ENCODE assay signal across 8 cellular contexts in the genomic region with DNA sequence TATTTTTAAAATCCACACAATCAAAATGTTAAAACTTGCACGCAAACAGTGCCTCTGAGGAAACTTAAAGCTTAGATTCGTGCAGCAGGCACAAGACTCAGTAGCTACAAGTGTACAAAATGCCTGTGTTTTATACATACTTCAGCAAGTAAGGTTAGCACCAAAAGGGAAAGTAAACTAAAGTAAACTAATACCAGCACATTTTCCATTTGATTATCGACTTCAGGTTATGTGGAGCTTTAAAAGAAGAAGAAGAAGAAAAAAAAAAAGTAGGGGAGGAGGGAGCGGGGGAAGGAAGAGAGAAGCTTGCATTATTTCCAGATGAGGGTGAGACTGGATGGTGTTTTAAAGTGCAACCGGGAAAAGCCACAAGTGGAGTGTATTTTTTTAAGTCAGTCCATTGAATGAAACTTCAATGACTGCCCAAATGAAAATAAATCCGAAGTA. TPM values are rescaled to one million over a fixed set of nuclear protein-coding genes. Genes with fewer than 3 reads are reported as not detected.
DNase-seq lines count a peak whose midpoint lies in the region; ATAC-seq and TF ChIP-seq lines count a peak whose summit lies in the region.

No MANE protein-coding gene starts in this region.

- CTCF ChIA-PET in T-cell (lab: Charles Lee) = interaction anchor here (0.6 to 3.9 kb wide), 26 partner anchors 7 to 847 kb away, joined by 3 to 117 read pairs (median 6); partner anchors contain the start of genes CENPK (in 1 of the 2), CWC27 (in 1 of the 2) and PPWD1 (in 1 of the 2)

- H3K4me2 ChIP-seq in fibroblast of lung (ENCODE audit: extremely low read depth, insufficient read depth, low read length) = peak overlapping the region; percentile 60

- intact Hi-C loops in CD14-positive monocyte (cut with micrococcal nuclease) = loop anchor here (5.0 to 10.0 kb wide), 3 partner anchors 378 to 670 kb away; no protein-coding TSS in a partner anchor

- peak overlapping the region; percentile 47 for H3K4me3 ChIP-seq in H7 (ENCODE audit: insufficient read depth, low read depth, low read length)
- H3K4me3 ChIP-seq in fibroblast of lung (replicated peaks in 1 of 4; ENCODE audit: control extremely low read depth in 1 of 4, insufficient read depth in 1 of 4, low read depth in 3 of 4, low read length in 4 of 4) = peak overlapping the region; percentile 41 to 84 (median 71)
- H3K4me3 ChIP-seq in neutrophil (ENCODE audit: low read depth in 1 of 2, low read length in 1 of 2) = peak overlapping the region; percentile 60 to 62

- H3K9ac ChIP-seq in fibroblast of lung (ENCODE audit: insufficient read depth, low read length) = peak overlapping the region; percentile 39

- H3K27ac Mint-ChIP-seq in CD14-positive monocyte (peak overlapping the region in 5 of 7 donors; percentile 38 to 85 (median 68)), T-cell (peak overlapping the region; percentile 90 to 95)

- peak; percentile 22 to 32 (median 30) for ATAC-seq in T-cell (replicated peaks in 1 of 4)
- no peak for ATAC-seq in GM19463 (IDR thresholded peaks at IDR 0.05; ENCODE audit: unreplicated experiment)
- ATAC-seq in HG03045 (IDR thresholded peaks at IDR 0.05; ENCODE audit: unreplicated experiment) = no peak

- peaks cover 7% of the 10 kb centered on the region for H3K4me1 Mint-ChIP-seq in CD14-positive monocyte
- peaks cover 10 to 18% (median 14%) of the 10 kb centered on the region in 3 donors for H3K4me1 Mint-ChIP-seq in T-cell

- peaks cover 4 to 9% (median 8%) of the 10 kb centered on the region in 3 donors for H3K27me3 Mint-ChIP-seq in CD14-positive monocyte (ENCODE audit: low read depth in 3 of 3)
- no peaks in the 10 kb centered on the region for H3K27me3 Mint-ChIP-seq in T-cell

- H3K4me3 Mint-ChIP-seq in CD14-positive monocyte (peak overlapping the region in 1 of 2 donors; percentile 95), T-cell (no peak overlapping the region)

- H3K27ac ChIP-seq in fibroblast of lung (ENCODE audit: insufficient read depth, low read length) = peak overlapping the region; percentile 81
- peak overlapping the region; percentile 35 for H3K27ac ChIP-seq in neutrophil

- peaks cover 35% of the 10 kb centered on the region for H3K79me2 ChIP-seq in fibroblast of lung (ENCODE audit: control insufficient read depth, insufficient read depth, low read length)

- peaks cover 0 to 3% (median 0%) of the 10 kb centered on the region in 7 donors for H3K9me3 Mint-ChIP-seq in CD14-positive monocyte
- H3K9me3 Mint-ChIP-seq in T-cell = no peaks in the 10 kb centered on the region

- POLR2A ChIA-PET in T-cell (lab: Charles Lee) = interaction anchor here (0.5 to 1.4 kb wide), 17 partner anchors 11 to 707 kb away, joined by 3 to 9 read pairs (median 4); partner anchors contain the start of genes CENPK (in 1 of the 2) and PPWD1 (in 1 of the 2)

- no peak overlapping the region for H2AFZ ChIP-seq in fibroblast of lung (ENCODE audit: low read length)

- H3K4me1 ChIP-seq in fibroblast of lung (ENCODE audit: control insufficient read depth, extremely low read depth, insufficient read depth, low read length) (peaks cover 4% of the 10 kb centered on the region), neutrophil (ENCODE audit: control insufficient read depth in 1 of 2, insufficient read depth in 1 of 2, low read depth in 1 of 2, low read length in 1 of 2) (peaks cover 23 to 29% of the 10 kb centered on the region in 2 experiments)

- no peaks in the 10 kb centered on the region for H3K9me3 ChIP-seq in fibroblast of lung (ENCODE audit: control insufficient read depth, insufficient read depth, low read depth, low read length)
- no peaks in the 10 kb centered on the region for H3K9me3 ChIP-seq in neutrophil

- no peak for DNase-seq in CD14-positive monocyte (ENCODE audit: low spot score)
- DNase-seq in H7 = no peak
- no peak for DNase-seq in T-cell
- DNase-seq in fibroblast of lung (ENCODE audit: low read depth in 2 of 2) = peak; percentile 72 to 74
- DNase-seq in GOT3 (lab: John Stamatoyannopoulos, UW) = no peak

- H3K36me3 ChIP-seq in H7 (replicated peaks; ENCODE audit: control insufficient read depth, insufficient read depth, low read length) (no peaks in the 10 kb centered on the region), fibroblast of lung (ENCODE audit: control insufficient read depth, insufficient read depth, low read length) (no peaks in the 10 kb centered on the region), neutrophil (no peaks in the 10 kb centered on the region)

- peaks cover 3% of the 10 kb centered on the region; the same call in 1 of the 2 replicates for H3K27me3 ChIP-seq in H7 (ENCODE audit: control insufficient read depth, insufficient read depth, low read length)
- H3K27me3 ChIP-seq in fibroblast of lung (ENCODE audit: control insufficient read depth, insufficient read depth, low read length) = no peaks in the 10 kb centered on the region
- H3K27me3 ChIP-seq in neutrophil = peaks cover 51% of the 10 kb centered on the region

- H3K36me3 Mint-ChIP-seq in CD14-positive monocyte (no peaks in the 10 kb centered on the region), T-cell (no peaks in the 10 kb centered on the region)

- TF ChIP-seq CTCF in CD14-positive monocyte (IDR thresholded peaks at IDR 0.05) (no peak), fibroblast of lung (conservative IDR thresholded peaks at IDR 0.05 in 1 of 2, IDR thresholded peaks at IDR 0.05 in 1 of 2; ENCODE audit: low read depth in 1 of 2, low read length in 2 of 2) (no peak), neutrophil (IDR thresholded peaks at IDR 0.05) (no peak)

- no peaks in the 10 kb centered on the region for H4K20me1 ChIP-seq in fibroblast of lung (ENCODE audit: control insufficient read depth, extremely low read depth, insufficient read depth, low read length)

RNA-seq across cellular contexts. Expression of gene ADAMTS6, which starts 0.6 kb away (rescaled TPM):
- polyA plus RNA-seq in CD14-positive monocyte (not detected), fibroblast of lung (4.1 and 7.5 TPM in 2 replicates)
- 1.3 and 1.5 TPM in 2 replicates for total RNA-seq in H7 (2014; rRNA removed; shearing (Covaris generic))
- total RNA-seq in T-cell (1 to 10 TPM; 2.0 to 5.3 (median 4.0) TPM), fibroblast of lung (45.2 and 48.3 TPM in 2 replicates)
- polyA plus RNA-seq in fibroblast of lung (2012) = 1.8 and 4.0 TPM in 2 replicates
- 12.2 and 27.3 TPM in 2 replicates for polyA minus RNA-seq in fibroblast of lung (ENCODE audit: low replicate concordance)

Comparison
In these comparisons a context has a peak if more than half of its experiments do, and no peak if none do; other contexts are left out.
1. DNase-seq: peak in fibroblast of lung (2 of 2); none in CD14-positive monocyte (single experiment), H7 (single experiment), T-cell (0 of 34) and GOT3 (single experiment).
2. ATAC-seq: peak in T-cell (4 of 4); none in GM19463 (single experiment) and HG03045 (single experiment).
3. Peak in every context shown above with its lines, with median percentiles within 50 percentile points of each other: H3K4me3 ChIP-seq.